Comparison of ENCODE assay signal across 8 cellular contexts in the genomic region with DNA sequence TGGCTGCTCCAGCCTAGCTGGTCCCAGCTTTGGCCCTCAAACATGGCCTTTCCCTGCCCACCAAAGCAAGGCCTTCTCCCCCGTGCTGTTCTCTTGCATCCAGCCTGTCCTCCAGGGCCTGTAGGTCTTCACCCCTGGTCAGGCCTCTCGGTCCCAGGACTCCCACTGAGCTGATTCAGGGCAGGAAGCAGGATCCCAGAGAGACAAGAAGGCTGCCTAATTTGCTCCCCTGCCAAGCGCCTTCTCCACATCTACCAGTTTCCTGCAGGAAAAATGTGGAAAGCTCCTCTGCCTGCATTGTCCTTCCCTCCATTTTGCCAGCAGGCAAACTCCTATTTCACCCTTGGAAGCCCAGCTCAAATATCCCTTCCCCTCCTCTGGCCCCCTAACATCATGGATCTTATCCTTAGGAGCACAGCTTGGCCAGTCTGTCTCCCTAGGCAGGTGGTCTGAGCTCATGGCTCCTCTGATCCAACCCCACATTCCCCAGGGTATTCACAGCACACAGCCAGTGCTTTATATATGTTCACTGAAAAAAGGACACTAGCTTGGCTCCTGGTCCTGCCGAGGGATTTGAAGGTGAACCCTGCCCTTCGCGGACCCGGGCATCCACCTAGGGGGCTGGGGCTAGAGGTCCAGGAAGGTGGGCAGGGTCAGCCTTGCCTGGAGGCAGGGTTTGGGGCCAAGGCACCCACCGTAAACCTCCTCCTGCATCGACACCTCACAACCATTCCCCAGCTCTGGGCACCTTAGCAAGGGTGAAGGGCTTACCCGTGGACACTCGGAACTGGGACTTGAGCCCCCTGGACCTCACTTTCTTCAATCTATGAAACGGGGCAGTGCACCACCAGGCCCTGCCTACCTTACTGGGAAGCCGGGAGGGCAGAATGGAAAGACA. TPM values are rescaled to one million over a fixed set of nuclear protein-coding genes. Genes with fewer than 3 reads are reported as not detected.
DNase-seq lines count a peak whose midpoint lies in the region; ATAC-seq, FAIRE-seq and TF ChIP-seq lines count a peak whose summit lies in the region.

No MANE protein-coding gene starts in this region.

- TF ChIP-seq CTCF in NB4 (IDR thresholded peaks at IDR 0.05; ENCODE audit: low read depth, low read length) (no peak), mucosa of descending colon (IDR thresholded peaks at IDR 0.05) (no peak)

- no peak for FAIRE-seq in RCC 7860 (lab: Jason Lieb, UNC)

- no peak for TF ChIP-seq POLR2A in NB4 (IDR thresholded peaks at IDR 0.05; ENCODE audit: extremely low read depth, insufficient read length)

- peaks cover 23% of the 10 kb centered on the region for H3K4me1 ChIP-seq in mucosa of descending colon (ENCODE audit: low read depth)

- H3K9me3 ChIP-seq in mucosa of descending colon = no peaks in the 10 kb centered on the region

- intact Hi-C loops in mucosa of descending colon (cut with DNase I, micrococcal nuclease) = no loop called here

- H3K4me3 ChIP-seq in NB4 (ENCODE audit: low read depth, low read length) (peak overlapping the region; percentile 93), mucosa of descending colon (peak overlapping the region; percentile 56)

- no peaks in the 10 kb centered on the region for H3K36me3 ChIP-seq in mucosa of descending colon (ENCODE audit: low read depth)

- DNase-seq in COLO829 (ENCODE audit: low spot score) = peak; percentile 33
- DNase-seq in NB4 (ENCODE audit: low read depth) = peak; percentile 39
- no peak for DNase-seq in caudate nucleus (lab: John Stamatoyannopoulos, UW)
- peak in 1 of 3 donors; percentile 28 for DNase-seq in mucosa of descending colon
- DNase-seq in H4 (ENCODE audit: low spot score) = no peak
- DNase-seq in DMS79 treated with DMSO at 0.1 percent for 48 hours (lab: John Stamatoyannopoulos, UW) = no peak
- no peak for DNase-seq in RCC 7860 (ENCODE audit: low spot score)

- ATAC-seq in mucosa of descending colon (no peak), GM18498 (IDR thresholded peaks at IDR 0.05; ENCODE audit: unreplicated experiment) (no peak)

- peak overlapping the region; percentile 100 for H3K27ac ChIP-seq in caudate nucleus (ENCODE audit: low read depth, low read length)

RNA-seq across cellular contexts. Expression of a gene that starts 1.0 kb away (rescaled TPM):
- 10 to 100 TPM; 13.3 to 26.1 (median 19.1) TPM for total RNA-seq in mucosa of descending colon
- 13.6 and 14.2 TPM in 2 replicates for total RNA-seq in H4 (2014; rRNA removed; shearing (Covaris generic))

RNA-seq across cellular contexts. Expression of a gene that starts 1.3 kb away (rescaled TPM):
- total RNA-seq in mucosa of descending colon = 100 to 1,000 TPM; 176 to 227 (median 179) TPM
- total RNA-seq in H4 (2014; rRNA removed; shearing (Covaris generic)) = 153 and 206 TPM in 2 replicates

RNA-seq across cellular contexts. Expression of a gene that starts 39.6 kb away (rescaled TPM):
- 10 to 100 TPM; 19.7 to 34.7 (median 24.7) TPM for total RNA-seq in mucosa of descending colon
- total RNA-seq in H4 (2014; rRNA removed; shearing (Covaris generic)) = 3.9 and 4.0 TPM in 2 replicates

RNA-seq across cellular contexts. Expression of a gene that starts 48.7 kb away (rescaled TPM):
- total RNA-seq in mucosa of descending colon = 1 to 10 TPM; 1.1 to 2.3 (median 1.4) TPM
- not detected in 2 replicates for total RNA-seq in H4 (2014; rRNA removed; shearing (Covaris generic))

Comparison
In these comparisons a context has a peak if more than half of its experiments do, and no peak if none do; other contexts are left out.
1. DNase-seq: peak in COLO829 (single experiment) and NB4 (single experiment); none in caudate nucleus (0 of 61), H4 (single experiment), DMS79 treated with DMSO at 0.1 percent for 48 hours (single experiment) and RCC 7860 (single experiment).